1 cellular context compared by ENCODE assay signal in genomic region chr10:6665847-6666246, GRCh38.
TF ChIP-seq lines count a peak whose summit lies in the region.

No MANE protein-coding gene starts in this region.

TF ChIP-seq in SK-N-SH treated with all-trans-retinoic acid at 6 μM for 48 hours, 23 proteins besides CTCF, POLR2A, EP300 and RAD21 (continued from another document):
- TF ChIP-seq, protein P1, sequence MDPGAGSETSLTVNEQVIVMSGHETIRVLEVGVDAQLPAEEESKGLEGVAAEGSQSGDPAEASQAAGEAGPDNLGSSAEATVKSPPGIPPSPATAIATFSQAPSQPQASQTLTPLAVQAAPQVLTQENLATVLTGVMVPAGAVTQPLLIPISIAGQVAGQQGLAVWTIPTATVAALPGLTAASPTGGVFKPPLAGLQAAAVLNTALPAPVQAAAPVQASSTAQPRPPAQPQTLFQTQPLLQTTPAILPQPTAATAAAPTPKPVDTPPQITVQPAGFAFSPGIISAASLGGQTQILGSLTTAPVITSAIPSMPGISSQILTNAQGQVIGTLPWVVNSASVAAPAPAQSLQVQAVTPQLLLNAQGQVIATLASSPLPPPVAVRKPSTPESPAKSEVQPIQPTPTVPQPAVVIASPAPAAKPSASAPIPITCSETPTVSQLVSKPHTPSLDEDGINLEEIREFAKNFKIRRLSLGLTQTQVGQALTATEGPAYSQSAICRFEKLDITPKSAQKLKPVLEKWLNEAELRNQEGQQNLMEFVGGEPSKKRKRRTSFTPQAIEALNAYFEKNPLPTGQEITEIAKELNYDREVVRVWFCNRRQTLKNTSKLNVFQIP (CRISPR knock-in tag; IDR thresholded peaks at IDR 0.05; ENCODE audit: borderline replicate concordance, low read depth), result no peak
